18 cellular contexts compared by ENCODE assay signal in the genomic region with DNA sequence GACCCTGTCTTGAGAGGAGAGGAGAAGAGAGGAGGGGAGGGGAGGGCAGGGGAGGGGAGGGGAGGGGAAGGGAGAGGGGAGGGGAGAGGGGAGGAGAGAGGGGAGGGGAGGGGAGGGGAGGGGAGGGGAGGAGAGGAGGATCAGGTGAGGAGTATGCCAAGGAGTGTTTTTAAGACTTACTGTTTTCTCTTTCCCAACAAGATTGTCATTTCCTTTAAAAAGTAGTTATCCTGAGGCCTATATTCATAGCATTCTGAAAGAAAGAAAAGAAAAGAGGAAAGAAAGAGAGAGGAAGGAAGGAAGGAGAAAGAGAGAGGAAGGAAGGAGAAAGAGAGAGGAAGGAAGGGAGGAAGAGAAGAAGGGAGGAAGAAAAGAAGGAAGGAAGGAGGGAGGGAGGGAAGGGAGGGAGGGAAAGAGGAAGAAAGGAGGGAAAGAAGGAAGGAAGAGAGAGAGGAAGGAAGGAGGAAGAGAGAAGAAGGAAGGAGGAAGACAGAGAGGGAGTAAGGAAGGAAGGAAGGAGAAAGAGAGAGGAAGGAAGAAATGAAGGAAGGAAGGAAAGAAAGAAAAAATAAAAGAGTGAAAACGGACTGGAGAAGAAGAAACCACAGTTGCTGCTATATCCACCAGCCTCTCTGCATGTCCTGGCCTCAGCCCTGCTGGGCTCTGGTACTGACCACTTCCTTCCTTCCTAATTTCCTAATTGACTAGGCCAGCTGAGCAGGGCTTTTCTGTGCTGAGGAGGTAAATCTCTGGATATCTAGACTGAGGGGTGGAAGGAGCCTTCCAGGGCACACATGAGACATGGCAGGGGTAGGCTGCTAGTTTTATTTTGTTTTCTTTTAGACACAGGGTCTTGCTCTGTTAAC. TPM values are rescaled to one million over a fixed set of nuclear protein-coding genes. Genes with fewer than 3 reads are reported as not detected.
"Had no signal": no experiment of that assay in that cellular context is flagged by ENCODE, and none has a peak within 500 bp of the region (broad histone marks: within the 10 kb centered on the region; RNA-seq: fewer than 3 reads in every experiment).

No MANE protein-coding gene starts in this region.

- H3K4me3 Mint-ChIP-seq: activated CD4-positive, alpha-beta T cell treated with anti-CD3 and anti-CD28 coated beads, Interleukin-2, amount 10 ng/mL, durations not matched to agents 24 days and 14 days; naive thymus-derived CD4-positive, alpha-beta T cell; stimulated activated effector memory CD8-positive, alpha-beta T cell treated with anti-CD3 and anti-CD28 coated beads, Interleukin-12 subunit alpha, Interleukin-12 subunit beta, amount 100 ng/mL, for 72 hours had no signal

- H3K9me3 Mint-ChIP-seq: activated CD4-positive, alpha-beta T cell treated with anti-CD3 and anti-CD28 coated beads, Interleukin-2, amount 10 ng/mL, durations not matched to agents 24 days and 14 days; stimulated activated effector memory CD8-positive, alpha-beta T cell treated with anti-CD3 and anti-CD28 coated beads, Interleukin-12 subunit alpha, Interleukin-12 subunit beta, amount 100 ng/mL, for 72 hours had no signal

- H3K4me1 ChIP-seq: gastroesophageal sphincter, parathyroid adenoma, thyroid gland had no signal

- ATAC-seq: gastroesophageal sphincter; left colon; naive thymus-derived CD4-positive, alpha-beta T cell had no signal

- H3K27ac Mint-ChIP-seq: activated CD4-positive, alpha-beta T cell treated with anti-CD3 and anti-CD28 coated beads, Interleukin-2, amount 10 ng/mL, durations not matched to agents 24 days and 14 days; naive thymus-derived CD4-positive, alpha-beta T cell; stimulated activated effector memory CD8-positive, alpha-beta T cell treated with anti-CD3 and anti-CD28 coated beads, Interleukin-12 subunit alpha, Interleukin-12 subunit beta, amount 100 ng/mL, for 72 hours had no signal

- DNase-seq: activated CD4-positive, alpha-beta T cell treated with anti-CD3 and anti-CD28 coated beads, Interleukin-2, amount 10 ng/mL, durations not matched to agents 24 days and 14 days; activated CD4-positive, CD25-positive, alpha-beta regulatory T cell; activated CD8-positive, alpha-beta memory T cell treated with anti-CD3 and anti-CD28 coated beads for 24 hours; activated gamma-delta T cell treated with Interleukin-2 at 50 U/mL for 16 hours; anterior cingulate cortex; cerebellar nuclear complex; effector memory CD4-positive, alpha-beta T cell; heart right ventricle; left colon; naive thymus-derived CD4-positive, alpha-beta T cell; stimulated activated CD4-positive, alpha-beta T cell treated with anti-CD3 and anti-CD28 coated beads, Interleukin-12 subunit alpha, Interleukin-12 subunit beta, amount 100 ng/mL, for 4 hours; stimulated activated CD4-positive, alpha-beta T cell treated with anti-CD3 and anti-CD28 coated beads, Interleukin-2, amount 100 ng/mL, for 24 hours; thyroid gland had no signal

- H3K27me3 ChIP-seq: gastroesophageal sphincter, thyroid gland had no signal

- H3K9me3 ChIP-seq: gastroesophageal sphincter, heart right ventricle, thyroid gland had no signal

- H3K4me3 ChIP-seq: gastroesophageal sphincter, heart right ventricle, lung, thyroid gland had no signal

- H3K27ac ChIP-seq: gastroesophageal sphincter, heart right ventricle, parathyroid adenoma, thyroid gland had no signal

- H3K9ac ChIP-seq: parathyroid adenoma had no signal

- H3K36me3 ChIP-seq: gastroesophageal sphincter, heart right ventricle, thyroid gland had no signal

- H3K36me3 Mint-ChIP-seq: naive thymus-derived CD4-positive, alpha-beta T cell; stimulated activated effector memory CD8-positive, alpha-beta T cell treated with anti-CD3 and anti-CD28 coated beads, Interleukin-12 subunit alpha, Interleukin-12 subunit beta, amount 100 ng/mL, for 72 hours had no signal

RNA-seq across cellular contexts. Expression of a gene that starts 1.2 kb away (rescaled TPM):
- total RNA-seq: activated CD4-positive, alpha-beta T cell treated with anti-CD3 and anti-CD28 coated beads, Interleukin-2, amount 10 ng/mL, durations not matched to agents 24 days and 14 days; naive thymus-derived CD4-positive, alpha-beta T cell; T-helper 2 cell treated with Interferon-gamma antibody and Interleukin-4, amounts not matched to agents 100 ng/mL and 5 ng/mL, for 36 hours had no signal

RNA-seq across cellular contexts. Expression of a gene that starts 16.4 kb away (rescaled TPM):
- total RNA-seq: activated CD4-positive, alpha-beta T cell treated with anti-CD3 and anti-CD28 coated beads, Interleukin-2, amount 10 ng/mL, durations not matched to agents 24 days and 14 days; naive thymus-derived CD4-positive, alpha-beta T cell; T-helper 2 cell treated with Interferon-gamma antibody and Interleukin-4, amounts not matched to agents 100 ng/mL and 5 ng/mL, for 36 hours had no signal

RNA-seq across cellular contexts. Expression of a gene that starts 28.3 kb away (rescaled TPM):
- total RNA-seq: activated CD4-positive, alpha-beta T cell treated with anti-CD3 and anti-CD28 coated beads, Interleukin-2, amount 10 ng/mL, durations not matched to agents 24 days and 14 days; heart right ventricle; left colon; T-helper 2 cell treated with Interferon-gamma antibody and Interleukin-4, amounts not matched to agents 100 ng/mL and 5 ng/mL, for 36 hours; thyroid gland had no signal
